1 cellular context compared by ENCODE assay signal in genomic region chr17:41739661-41740352, GRCh38.
TF ChIP-seq lines count a peak whose summit lies in the region.

No MANE protein-coding gene starts in this region.

TF ChIP-seq in HepG2, 621 proteins besides CTCF, POLR2A, EP300 and RAD21 (continued from another document):
- TF ChIP-seq HIC2 (CRISPR knock-in tag; IDR thresholded peaks at IDR 0.05; ENCODE audit: low read depth): peak; percentile 36; the same call in 1 of the 2 replicates
- no peak for TF ChIP-seq ZNF782 (CRISPR knock-in tag; IDR thresholded peaks at IDR 0.05; ENCODE audit: borderline replicate concordance)
- no peak for TF ChIP-seq ZNF460 (CRISPR knock-in tag; IDR thresholded peaks at IDR 0.05; ENCODE audit: borderline replicate concordance)
- 0 out of 2 replicates have a peak, but pooled peaks have one; percentile 1 for TF ChIP-seq MYC (CRISPR knock-in tag; IDR thresholded peaks at IDR 0.05; ENCODE audit: borderline replicate concordance)
- TF ChIP-seq IKZF5 (CRISPR knock-in tag; IDR thresholded peaks at IDR 0.05): no peak
- TF ChIP-seq AKAP8 (CRISPR knock-in tag; IDR thresholded peaks at IDR 0.05): no peak
- TF ChIP-seq HOXA5 (CRISPR knock-in tag; IDR thresholded peaks at IDR 0.05): no peak
- TF ChIP-seq SNAPC4 (CRISPR knock-in tag; IDR thresholded peaks at IDR 0.05): no peak
- TF ChIP-seq ZNF264 (CRISPR knock-in tag; IDR thresholded peaks at IDR 0.05): no peak
- no peak for TF ChIP-seq ZNF317 (CRISPR knock-in tag; IDR thresholded peaks at IDR 0.05)
- TF ChIP-seq HMGA1 (CRISPR knock-in tag; conservative IDR thresholded peaks at IDR 0.05): no peak
- TF ChIP-seq ARID4A (CRISPR knock-in tag; IDR thresholded peaks at IDR 0.05; ENCODE audit: borderline replicate concordance): 0 out of 2 replicates have a peak, but pooled peaks have one; percentile 23
- no peak for TF ChIP-seq ATF4 (CRISPR knock-in tag; IDR thresholded peaks at IDR 0.05)
- TF ChIP-seq KAT2B (IDR thresholded peaks at IDR 0.05; ENCODE audit: borderline replicate concordance, low read depth, low read length): no peak
- no peak for TF ChIP-seq GABPA (IDR thresholded peaks at IDR 0.05; ENCODE audit: low read depth, low read length)
- peak; percentile 60 for TF ChIP-seq GABPA (CRISPR knock-in tag; IDR thresholded peaks at IDR 0.05; ENCODE audit: low read depth)
